Comparison of ENCODE assay signal across 33 cellular contexts in genomic region chr3:5638550-5638949, GRCh38.
DNase-seq lines count a peak whose midpoint lies in the region; ATAC-seq, FAIRE-seq and TF ChIP-seq lines count a peak whose summit lies in the region.
"Had no signal": no experiment of that assay in that cellular context is flagged by ENCODE, and none has a peak within 500 bp of the region (broad histone marks: within the 10 kb centered on the region; RNA-seq: fewer than 3 reads in every experiment).

No MANE protein-coding gene starts in this region.

- no TSS peak for BruUV-seq in K562 (replicated peaks; lab: Mats Ljungman, UMichigan)

- H3K27me3 ChIP-seq in K562 (ENCODE audit: control insufficient read depth in 2 of 2, insufficient read depth in 2 of 2, low read length in 2 of 2): no peaks in the 10 kb centered on the region
- no peaks in the 10 kb centered on the region for H3K27me3 ChIP-seq in mesenchymal stem cell (ENCODE audit: control insufficient read depth in 1 of 2, insufficient read depth in 1 of 2, low read length in 2 of 2)
- no peaks in the 10 kb centered on the region for H3K27me3 ChIP-seq in neuronal stem cell (ENCODE audit: control insufficient read depth in 3 of 3, insufficient read depth in 3 of 3, low read depth in 1 of 3, low read length in 3 of 3)
- H3K27me3 ChIP-seq: BE2C; BLaER1; BLaER1 treated with 17β-estradiol and CSF1 and Interleukin-3, amounts not matched to agents 10 nM and 100 nM had no signal

- H3K4me2 ChIP-seq in K562 (ENCODE audit: insufficient read depth, low read length): no peak overlapping the region
- H3K4me2 ChIP-seq in mesenchymal stem cell (ENCODE audit: low read length, poor library complexity, severe bottlenecking): peak overlapping the region; percentile 21
- no peak overlapping the region for H3K4me2 ChIP-seq in neuronal stem cell (ENCODE audit: insufficient read depth, low read length, poor library complexity, severe bottlenecking)
- H3K4me2 ChIP-seq: A549; BLaER1; BLaER1 treated with 17β-estradiol and CSF1 and Interleukin-3, amounts not matched to agents 10 nM and 100 nM had no signal

- H3K9ac ChIP-seq in K562 (ENCODE audit: insufficient read depth in 1 of 2, low read depth in 2 of 2, low read length in 2 of 2) (no peak overlapping the region), mesenchymal stem cell (ENCODE audit: low read length) (no peak overlapping the region), neuronal stem cell (ENCODE audit: low read depth, low read length, poor library complexity) (peak overlapping the region; percentile 47)
- H3K9ac ChIP-seq: BLaER1; BLaER1 treated with 17β-estradiol and CSF1 and Interleukin-3, amounts not matched to agents 10 nM and 100 nM had no signal

- CTCF ChIA-PET in K562 (lab: Yijun Ruan, JAX; ENCODE audit: low intra/inter-chr PET ratio): no interaction called here

- DNase-seq in K562 (ENCODE audit: extremely low read depth in 1 of 4, low spot score in 3 of 4): no peak
- DNase-seq in mesenchymal stem cell: no peak
- DNase-seq in neuronal stem cell (ENCODE audit: low spot score): no peak
- DNase-seq in coronary artery (ENCODE audit: low spot score): no peak
- no peak for DNase-seq in NCI-H146 (lab: John Stamatoyannopoulos, UW)
- DNase-seq: 8988T; ACHN; AML-193; BE2C; C1 segment of cervical spinal cord; Caco-2; Calu3; CD4-positive, alpha-beta memory T cell; CD4-positive, alpha-beta T cell; CD4-positive, CD25-positive, alpha-beta regulatory T cell; CD8-positive, alpha-beta memory T cell; CD8-positive, alpha-beta T cell; COR-L47; DMS 273 treated with DMSO at 0.1 percent for 48 hours; DMS153; DMS53; DMS79; DMS79 treated with DMSO at 0.1 percent for 48 hours; DND-41; EL had no signal

- no peak for TF ChIP-seq EP300 in K562 (IDR thresholded peaks at IDR 0.05; ENCODE audit: low read length)

- H2BK120ac ChIP-seq in mesenchymal stem cell (ENCODE audit: low read depth, low read length) (no peak overlapping the region), neuronal stem cell (ENCODE audit: low read depth, low read length) (no peak overlapping the region)

- H3K4ac ChIP-seq in mesenchymal stem cell (ENCODE audit: low read depth in 1 of 2, low read length in 2 of 2) (no peak overlapping the region), neuronal stem cell (ENCODE audit: low read length) (no peak overlapping the region)

- no peak overlapping the region for H4K8ac ChIP-seq in mesenchymal stem cell (ENCODE audit: low read length)
- H4K8ac ChIP-seq in neuronal stem cell (ENCODE audit: low read depth, low read length): no peak overlapping the region

- H3K79me1 ChIP-seq in mesenchymal stem cell (replicated peaks; ENCODE audit: low read length, poor library complexity, severe bottlenecking) (no peaks in the 10 kb centered on the region), neuronal stem cell (ENCODE audit: low read depth, low read length) (no peaks in the 10 kb centered on the region)

- H4K91ac ChIP-seq in mesenchymal stem cell (ENCODE audit: low read length) (no peak overlapping the region), neuronal stem cell (ENCODE audit: low read depth, low read length, poor library complexity) (no peak overlapping the region)

- in situ Hi-C loops in K562 (cut with MboI): no loop called here

- H3K4me1 ChIP-seq in K562 (replicated peaks in 1 of 2; ENCODE audit: control insufficient read depth in 2 of 2, insufficient read depth in 2 of 2, low read length in 2 of 2) (no peaks in the 10 kb centered on the region; a peak in 1 of 5 replicates), mesenchymal stem cell (ENCODE audit: control insufficient read depth, insufficient read depth, low read depth, low read length) (no peaks in the 10 kb centered on the region), neuronal stem cell (ENCODE audit: control insufficient read depth in 2 of 2, insufficient read depth in 1 of 2, low read depth in 1 of 2, low read length in 2 of 2) (no peaks in the 10 kb centered on the region)
- H3K4me1 ChIP-seq: A549; BE2C; BLaER1; BLaER1 treated with 17β-estradiol and CSF1 and Interleukin-3, amounts not matched to agents 10 nM and 100 nM; Caco-2 had no signal

- POLR2A ChIA-PET in K562 (lab: Yijun Ruan, JAX): interaction anchor here (0.8 kb wide), 1 partner anchor 8 kb away, joined by 3 read pairs; no protein-coding TSS in a partner anchor

- H3K27ac ChIP-seq in K562 (ENCODE audit: extremely low read depth, low read depth, low read length): no peak overlapping the region
- H3K27ac ChIP-seq in mesenchymal stem cell (ENCODE audit: low read length, poor library complexity, severe bottlenecking): no peak overlapping the region
- H3K27ac ChIP-seq in neuronal stem cell (replicated peaks; ENCODE audit: low read length): no peak overlapping the region
- H3K27ac ChIP-seq in coronary artery: no peak overlapping the region
- H3K27ac ChIP-seq: 22Rv1; A549; BLaER1; BLaER1 treated with 17β-estradiol and CSF1 and Interleukin-3, amounts not matched to agents 10 nM and 100 nM; C4-2B had no signal

- no peaks in the 10 kb centered on the region for H3K36me3 ChIP-seq in K562 (ENCODE audit: control insufficient read depth, insufficient read depth, low read length)
- no peaks in the 10 kb centered on the region for H3K36me3 ChIP-seq in mesenchymal stem cell (ENCODE audit: control insufficient read depth in 1 of 2, insufficient read depth in 2 of 2, low read depth in 1 of 2, low read length in 2 of 2)
- H3K36me3 ChIP-seq in neuronal stem cell (replicated peaks in 1 of 2; ENCODE audit: control insufficient read depth in 2 of 2, insufficient read depth in 2 of 2, low read length in 2 of 2): no peaks in the 10 kb centered on the region
- H3K36me3 ChIP-seq: BE2C; BLaER1; BLaER1 treated with 17β-estradiol and CSF1 and Interleukin-3, amounts not matched to agents 10 nM and 100 nM had no signal

- intact Hi-C loops in K562 (cut with micrococcal nuclease): no loop called here

- no peak overlapping the region for H2AK5ac ChIP-seq in mesenchymal stem cell (ENCODE audit: low read length, severe bottlenecking)
- no peak overlapping the region for H2AK5ac ChIP-seq in neuronal stem cell (ENCODE audit: low read depth, low read length)

- TF ChIP-seq POLR2A in K562 (conservative IDR thresholded peaks at IDR 0.05): no peak

- H2AFZ ChIP-seq in K562 (ENCODE audit: low read depth, low read length) (no peak overlapping the region), mesenchymal stem cell (ENCODE audit: low read depth, low read length) (no peak overlapping the region), neuronal stem cell (ENCODE audit: low read length) (no peak overlapping the region)

- ATAC-seq in K562: no peak
- ATAC-seq in GM21360 (IDR thresholded peaks at IDR 0.05; ENCODE audit: unreplicated experiment): no peak
- ATAC-seq: A549; CD8-positive, alpha-beta T cell had no signal

- no peaks in the 10 kb centered on the region for H3K9me1 ChIP-seq in K562 (ENCODE audit: control insufficient read depth, insufficient read depth, low read length)

- H3K4me3 ChIP-seq in K562 (no peak overlapping the region), mesenchymal stem cell (ENCODE audit: insufficient read depth in 1 of 2, low read depth in 1 of 2, low read length in 2 of 2) (no peak overlapping the region), neuronal stem cell (ENCODE audit: low read length in 2 of 2) (no peak overlapping the region), coronary artery (no peak overlapping the region)
- H3K4me3 ChIP-seq: A549; BLaER1; BLaER1 treated with 17β-estradiol and CSF1 and Interleukin-3, amounts not matched to agents 10 nM and 100 nM had no signal

- TF ChIP-seq CTCF in K562 (IDR thresholded peaks at IDR 0.05 in 2 of 3, conservative IDR thresholded peaks at IDR 0.05 in 1 of 3; ENCODE audit: insufficient read depth in 2 of 3, low read depth in 1 of 3, low read length in 3 of 3): no peak
- TF ChIP-seq CTCF in coronary artery (IDR thresholded peaks at IDR 0.05): no peak

- 34% methylated on average over 2 of the region's 2 CpGs for WGBS in K562 (ENCODE audit: insufficient coverage, low coverage, missing lambda C conversion rate)
- WGBS in mesenchymal stem cell: 90% methylated on average over 2 of the region's 2 CpGs
- no CpG with 5 or more reads among the region's 2 CpGs for WGBS in neuronal stem cell (ENCODE audit: extremely low coverage in 2 of 2, insufficient read length in 2 of 2, insufficient replicate concordance in 1 of 2), 2 donors

- H3K23ac ChIP-seq in mesenchymal stem cell (ENCODE audit: low read length in 2 of 2) (no peak overlapping the region), neuronal stem cell (ENCODE audit: low read depth, low read length, poor library complexity) (no peak overlapping the region)

- H2BK15ac ChIP-seq in mesenchymal stem cell (ENCODE audit: low read depth, poor library complexity, severe bottlenecking) (no peak overlapping the region), neuronal stem cell (ENCODE audit: low read length) (no peak overlapping the region)

- no peak overlapping the region for H2BK5ac ChIP-seq in mesenchymal stem cell (ENCODE audit: low read depth, low read length, poor library complexity, severe bottlenecking)
- H2BK5ac ChIP-seq in neuronal stem cell (ENCODE audit: low read length): no peak overlapping the region

- H3K14ac ChIP-seq in mesenchymal stem cell (ENCODE audit: low read length in 2 of 2) (no peak overlapping the region), neuronal stem cell (ENCODE audit: low read length) (no peak overlapping the region)

- no peaks in the 10 kb centered on the region for H3K79me2 ChIP-seq in K562 (ENCODE audit: control insufficient read depth, insufficient read depth, low read length)

- H3K9me3 ChIP-seq in K562 (replicated peaks; ENCODE audit: control insufficient read depth, insufficient read depth, low read depth, low read length) (no peaks in the 10 kb centered on the region), mesenchymal stem cell (ENCODE audit: control insufficient read depth, low read length) (peaks cover 24% of the 10 kb centered on the region), neuronal stem cell (replicated peaks in 1 of 2; ENCODE audit: control insufficient read depth in 2 of 2, insufficient read depth in 1 of 2, low read depth in 1 of 2, low read length in 2 of 2) (peaks cover 0 to 4% of the 10 kb centered on the region in 2 donors)
- H3K9me3 ChIP-seq: A549, BE2C, Caco-2 had no signal

- no peak for FAIRE-seq in K562 (lab: Jason Lieb, UNC)
- FAIRE-seq: A204.1, A549, D721Med had no signal

- H4K20me1 ChIP-seq in K562 (replicated peaks; ENCODE audit: control insufficient read depth, insufficient read depth, low read length): no peaks in the 10 kb centered on the region
- H4K20me1 ChIP-seq: BLaER1; BLaER1 treated with 17β-estradiol and CSF1 and Interleukin-3, amounts not matched to agents 10 nM and 100 nM had no signal

- no peak overlapping the region for H3K18ac ChIP-seq in mesenchymal stem cell (ENCODE audit: low read depth in 1 of 2, low read length in 2 of 2)
- H3K18ac ChIP-seq in neuronal stem cell (ENCODE audit: low read length): no peak overlapping the region

- H2BK12ac ChIP-seq in mesenchymal stem cell (ENCODE audit: low read length in 2 of 2): no peak overlapping the region
- H2BK12ac ChIP-seq in neuronal stem cell (ENCODE audit: low read length): no peak overlapping the region

- TF ChIP-seq RAD21 in K562 (CRISPR knock-in tag; conservative IDR thresholded peaks at IDR 0.05 in 1 of 2, IDR thresholded peaks at IDR 0.05 in 1 of 2): no peak

TF ChIP-seq in K562, 482 proteins besides CTCF, POLR2A, EP300 and RAD21 (continues in another document):
- TF ChIP-seq TRIM28 (IDR thresholded peaks at IDR 0.05): 0 out of 2 replicates have a peak, but pooled peaks have one; percentile 36
- peak; percentile 99 for TF ChIP-seq ZNF41 (CRISPR knock-in tag; conservative IDR thresholded peaks at IDR 0.05)
